Comparison of ENCODE assay signal across 19 cellular contexts in genomic region chr20:62138204-62138543, GRCh38. TPM values are rescaled to one million over a fixed set of nuclear protein-coding genes. Genes with fewer than 3 reads are reported as not detected.
DNase-seq lines count a peak whose midpoint lies in the region; ATAC-seq and TF ChIP-seq lines count a peak whose summit lies in the region.
"Had no signal": no experiment of that assay in that cellular context is flagged by ENCODE, and none has a peak within 500 bp of the region (broad histone marks: within the 10 kb centered on the region; RNA-seq: fewer than 3 reads in every experiment).

No MANE protein-coding gene starts in this region.

- peaks cover 26% of the 10 kb centered on the region for H3K4me1 ChIP-seq in CD4-positive, CD25-positive, alpha-beta regulatory T cell (ENCODE audit: control insufficient read depth, insufficient read depth, low read length, poor library complexity, severe bottlenecking)
- H3K4me1 ChIP-seq in GM23338 (ENCODE audit: insufficient read depth) = no peaks in the 10 kb centered on the region; the same call in 1 of the 2 replicates

- peak overlapping the region in 2 of 4 donors; percentile 37 to 38 for H3K4me3 Mint-ChIP-seq in CD4-positive, CD25-positive, alpha-beta regulatory T cell
- H3K4me3 Mint-ChIP-seq in GM23338 = no peak overlapping the region
- no peak overlapping the region for H3K4me3 Mint-ChIP-seq in activated naive CD8-positive, alpha-beta T cell treated with anti-CD3 and anti-CD28 coated beads, Interleukin-2, amount 50 U/mL, for 24 hours
- H3K4me3 Mint-ChIP-seq in nephron progenitor cell = no peak overlapping the region

- peaks cover 73% of the 10 kb centered on the region for H3K36me3 ChIP-seq in CD4-positive, CD25-positive, alpha-beta regulatory T cell (ENCODE audit: control insufficient read depth, insufficient read depth, low read length)
- H3K36me3 ChIP-seq in GM23338 (ENCODE audit: insufficient read depth) = peaks cover 55% of the 10 kb centered on the region

- peaks cover 35% of the 10 kb centered on the region for H3F3A ChIP-seq in GM23338 (replicated peaks; ENCODE audit: low read depth)

- no peak overlapping the region for H2AFZ ChIP-seq in GM23338
- H2AFZ ChIP-seq: parathyroid adenoma had no signal

- no peaks in the 10 kb centered on the region for H3K9me2 ChIP-seq in GM23338 (ENCODE audit: insufficient read depth)

- DNase-seq in CD4-positive, CD25-positive, alpha-beta regulatory T cell = no peak
- no peak for DNase-seq in GM23338 (ENCODE audit: low spot score)
- no peak for DNase-seq in activated naive CD8-positive, alpha-beta T cell treated with anti-CD3 and anti-CD28 coated beads, Interleukin-2, amount 50 U/mL, for 24 hours
- DNase-seq in nephron progenitor cell = no peak
- DNase-seq in stimulated activated CD4-positive, alpha-beta T cell treated with anti-CD3 and anti-CD28 coated beads, Interleukin-4, amount 100 ng/mL, for 1 hour = no peak
- DNase-seq: activated CD4-positive, CD25-positive, alpha-beta regulatory T cell; left ventricle myocardium superior; NCI-H1048; NCI-H2029 treated with DMSO at 0.1 percent for 48 hours; NCI-H510A; SHP77; stimulated activated CD4-positive, alpha-beta T cell treated with anti-CD3 and anti-CD28 coated beads, Interleukin-2, amount 100 ng/mL, for 48 hours; substantia nigra; T-helper 1 cell had no signal

- peaks cover 42% of the 10 kb centered on the region for H3K79me2 ChIP-seq in GM23338 (replicated peaks; ENCODE audit: insufficient read depth)

- no peak overlapping the region for H3K4me3 ChIP-seq in CD4-positive, CD25-positive, alpha-beta regulatory T cell (ENCODE audit: low read depth, low read length)
- H3K4me3 ChIP-seq in GM23338 = no peak overlapping the region
- H3K4me3 ChIP-seq: esophagus muscularis mucosa, vagina had no signal

- peaks cover 58% of the 10 kb centered on the region for H4K20me1 ChIP-seq in GM23338 (replicated peaks; ENCODE audit: insufficient read depth)

- peaks cover 32% of the 10 kb centered on the region for H3K36me3 Mint-ChIP-seq in CD4-positive, CD25-positive, alpha-beta regulatory T cell
- H3K36me3 Mint-ChIP-seq in GM23338 (ENCODE audit: low read depth) = peaks cover 88% of the 10 kb centered on the region
- peaks cover 64% of the 10 kb centered on the region for H3K36me3 Mint-ChIP-seq in activated naive CD8-positive, alpha-beta T cell treated with anti-CD3 and anti-CD28 coated beads, Interleukin-2, amount 50 U/mL, for 24 hours (ENCODE audit: low read depth)
- peaks cover 48% of the 10 kb centered on the region for H3K36me3 Mint-ChIP-seq in nephron progenitor cell (ENCODE audit: low read depth)

- no peaks in the 10 kb centered on the region for H3K9me3 Mint-ChIP-seq in CD4-positive, CD25-positive, alpha-beta regulatory T cell
- no peaks in the 10 kb centered on the region for H3K9me3 Mint-ChIP-seq in GM23338
- no peaks in the 10 kb centered on the region for H3K9me3 Mint-ChIP-seq in activated naive CD8-positive, alpha-beta T cell treated with anti-CD3 and anti-CD28 coated beads, Interleukin-2, amount 50 U/mL, for 24 hours
- no peaks in the 10 kb centered on the region for H3K9me3 Mint-ChIP-seq in nephron progenitor cell

- no peaks in the 10 kb centered on the region for H3K27me3 ChIP-seq in CD4-positive, CD25-positive, alpha-beta regulatory T cell (ENCODE audit: control insufficient read depth, insufficient read depth, low read length)
- no peaks in the 10 kb centered on the region for H3K27me3 ChIP-seq in GM23338 (ENCODE audit: insufficient read depth)
- H3K27me3 ChIP-seq: esophagus muscularis mucosa, vagina had no signal

- no peak for ATAC-seq in CD4-positive, CD25-positive, alpha-beta regulatory T cell (ENCODE audit: low read depth in 2 of 2)
- ATAC-seq in GM23338 = no peak
- no peak for ATAC-seq in activated naive CD8-positive, alpha-beta T cell treated with anti-CD3 and anti-CD28 coated beads, Interleukin-2, amount 50 U/mL, for 24 hours
- ATAC-seq in HG02610 (IDR thresholded peaks at IDR 0.05; ENCODE audit: unreplicated experiment) = no peak
- no peak for ATAC-seq in GM21825 (IDR thresholded peaks at IDR 0.05; ENCODE audit: unreplicated experiment)
- ATAC-seq: left ventricle myocardium superior had no signal

- peaks cover 5 to 50% (median 38%) of the 10 kb centered on the region in 4 donors for H3K4me1 Mint-ChIP-seq in CD4-positive, CD25-positive, alpha-beta regulatory T cell
- H3K4me1 Mint-ChIP-seq in GM23338 (peaks cover 13% of the 10 kb centered on the region; the same call in 2 of the 3 replicates), nephron progenitor cell (peaks cover 24% of the 10 kb centered on the region)
- H3K4me1 Mint-ChIP-seq in activated naive CD8-positive, alpha-beta T cell treated with anti-CD3 and anti-CD28 coated beads, Interleukin-2, amount 50 U/mL, for 24 hours = peaks cover 37% of the 10 kb centered on the region

- no peaks in the 10 kb centered on the region for H3K9me3 ChIP-seq in CD4-positive, CD25-positive, alpha-beta regulatory T cell (ENCODE audit: control insufficient read depth in 2 of 2, low read length in 2 of 2)
- H3K9me3 ChIP-seq: esophagus muscularis mucosa, vagina had no signal

- peaks cover 5% of the 10 kb centered on the region for H3K27me3 Mint-ChIP-seq in CD4-positive, CD25-positive, alpha-beta regulatory T cell
- H3K27me3 Mint-ChIP-seq in GM23338 (ENCODE audit: insufficient read depth, low read depth, poor library complexity) (peaks cover 17% of the 10 kb centered on the region), nephron progenitor cell (ENCODE audit: low read depth, poor library complexity) (peaks cover 3% of the 10 kb centered on the region)
- H3K27me3 Mint-ChIP-seq in activated naive CD8-positive, alpha-beta T cell treated with anti-CD3 and anti-CD28 coated beads, Interleukin-2, amount 50 U/mL, for 24 hours = no peaks in the 10 kb centered on the region

- TF ChIP-seq CTCF in GM23338 (conservative IDR thresholded peaks at IDR 0.05; ENCODE audit: low read depth in 2 of 2) (no peak), nephron progenitor cell (IDR thresholded peaks at IDR 0.05) (no peak)

- H3K27ac Mint-ChIP-seq in CD4-positive, CD25-positive, alpha-beta regulatory T cell = peak overlapping the region in 2 of 3 donors; percentile 42 to 83
- no peak overlapping the region for H3K27ac Mint-ChIP-seq in GM23338
- H3K27ac Mint-ChIP-seq in activated naive CD8-positive, alpha-beta T cell treated with anti-CD3 and anti-CD28 coated beads, Interleukin-2, amount 50 U/mL, for 24 hours = peak overlapping the region; percentile 67
- H3K27ac Mint-ChIP-seq in nephron progenitor cell = peak overlapping the region; percentile 92

- H3K4me2 ChIP-seq in GM23338 = no peak overlapping the region

- H3K27ac ChIP-seq in CD4-positive, CD25-positive, alpha-beta regulatory T cell (ENCODE audit: insufficient read depth, low read length, poor library complexity, severe bottlenecking) = no peak overlapping the region
- H3K27ac ChIP-seq in GM23338 (ENCODE audit: low read depth) = peak overlapping the region; percentile 45; the same call in 1 of the 2 replicates
- H3K27ac ChIP-seq: parathyroid adenoma, vagina had no signal

TF ChIP-seq in GM23338, 12 proteins besides CTCF, POLR2A, EP300 and RAD21 (continues in another document):
- no peak for TF ChIP-seq EZH2 (IDR thresholded peaks at IDR 0.05; ENCODE audit: low read depth, unreplicated experiment)
- no peak for TF ChIP-seq POLR2AphosphoS5 (IDR thresholded peaks at IDR 0.05; ENCODE audit: low read depth)
- TF ChIP-seq EZH2phosphoT487 (IDR thresholded peaks at IDR 0.05; ENCODE audit: unreplicated experiment) = no peak
- TF ChIP-seq REST (IDR thresholded peaks at IDR 0.05; ENCODE audit: unreplicated experiment) = no peak
- TF ChIP-seq CREB1 (CRISPR knock-in tag; IDR thresholded peaks at IDR 0.05; ENCODE audit: low read depth) = no peak

RNA-seq across cellular contexts. Expression of gene PSMA7, which starts 5.0 kb away (rescaled TPM):
- 172 TPM for total RNA-seq in CD4-positive, CD25-positive, alpha-beta regulatory T cell
- 100 to 1,000 TPM; 512 to 670 (median 608) TPM for polyA plus RNA-seq in CD4-positive, CD25-positive, alpha-beta regulatory T cell
- 357 and 427 TPM in 2 replicates for total RNA-seq in GM23338 (2014; rRNA removed; shearing (Covaris generic))
- 610 and 628 TPM in 2 replicates for polyA plus RNA-seq in GM23338 (2016; fragmentation: Nextera tagmentation; extraction: Ambion mirVana)

RNA-seq across cellular contexts. Expression of gene SS18L1, which starts 5.4 kb away (rescaled TPM):
- total RNA-seq in CD4-positive, CD25-positive, alpha-beta regulatory T cell = 21.0 TPM
- under 1 TPM; 0.39 to 0.98 (median 0.73) TPM for polyA plus RNA-seq in CD4-positive, CD25-positive, alpha-beta regulatory T cell
- total RNA-seq in GM23338 (2014; rRNA removed; shearing (Covaris generic)) = 24.6 and 32.6 TPM in 2 replicates
- 6.5 and 7.3 TPM in 2 replicates for polyA plus RNA-seq in GM23338 (2016; fragmentation: Nextera tagmentation; extraction: Ambion mirVana)

RNA-seq across cellular contexts. Expression of gene LSM14B, which starts 15.9 kb away (rescaled TPM):
- 33.7 TPM for total RNA-seq in CD4-positive, CD25-positive, alpha-beta regulatory T cell
- 1 to 10 TPM in 2 of 4 donors, under 1 TPM in 2; 0.65 to 1.9 (median 1.0) TPM for polyA plus RNA-seq in CD4-positive, CD25-positive, alpha-beta regulatory T cell
- total RNA-seq in GM23338 (2014; rRNA removed; shearing (Covaris generic)) = 46.3 and 55.7 TPM in 2 replicates
- 9.6 and 12.1 TPM in 2 replicates for polyA plus RNA-seq in GM23338 (2016; fragmentation: Nextera tagmentation; extraction: Ambion mirVana)

RNA-seq across cellular contexts. Expression of gene MTG2, which starts 44.7 kb away (rescaled TPM):
- total RNA-seq in CD4-positive, CD25-positive, alpha-beta regulatory T cell = 17.5 TPM
- 10 to 100 TPM; 18.7 to 23.6 (median 20.4) TPM for polyA plus RNA-seq in CD4-positive, CD25-positive, alpha-beta regulatory T cell
- total RNA-seq in GM23338 (2014; rRNA removed; shearing (Covaris generic)) = 11.3 and 13.6 TPM in 2 replicates
- 11.7 and 15.4 TPM in 2 replicates for polyA plus RNA-seq in GM23338 (2016; fragmentation: Nextera tagmentation; extraction: Ambion mirVana)
